14 cellular contexts compared by ENCODE assay signal in genomic region chr14:103388664-103389063, GRCh38. TPM values are rescaled to one million over a fixed set of nuclear protein-coding genes. Genes with fewer than 3 reads are reported as not detected.
DNase-seq lines count a peak whose midpoint lies in the region; ATAC-seq and TF ChIP-seq lines count a peak whose summit lies in the region.
"Had no signal": no experiment of that assay in that cellular context is flagged by ENCODE, and none has a peak within 500 bp of the region (broad histone marks: within the 10 kb centered on the region; RNA-seq: fewer than 3 reads in every experiment).

No MANE protein-coding gene starts in this region.

- no peak overlapping the region for H3K27ac ChIP-seq in hepatocyte

- peak overlapping the region; percentile 98 for H3K4me3 Mint-ChIP-seq in stimulated activated naive CD8-positive, alpha-beta T cell treated with anti-CD3 and anti-CD28 coated beads, Interleukin-15, Interleukin-2, amounts not matched to agents 100 ng/mL and 50 ng/mL, for 24 hours

- no peaks in the 10 kb centered on the region for H3K27me3 ChIP-seq in hepatocyte
- H3K27me3 ChIP-seq: esophagus squamous epithelium had no signal

- H3K36me3 ChIP-seq in hepatocyte (replicated peaks; ENCODE audit: insufficient read depth, low read depth) = no peaks in the 10 kb centered on the region
- H3K36me3 ChIP-seq: esophagus squamous epithelium had no signal

- H3K4me3 ChIP-seq in WI38 (ENCODE audit: low read depth, low read length) (peak overlapping the region; percentile 20; the same call in 1 of the 2 replicates), hepatocyte (no peak overlapping the region)
- H3K4me3 ChIP-seq: HAP-1 had no signal

- H3K4me1 ChIP-seq in hepatocyte (ENCODE audit: insufficient read depth) = peaks cover 27% of the 10 kb centered on the region

- no peak for DNase-seq in stimulated activated naive CD8-positive, alpha-beta T cell treated with anti-CD3 and anti-CD28 coated beads, Interleukin-15, Interleukin-2, amounts not matched to agents 100 U/mL and 50 U/mL, for 24 hours
- DNase-seq in hepatocyte (ENCODE audit: low spot score) (no peak), islet precursor cell (no peak), NCI-H82 treated with DMSO at 0.1 percent for 48 hours (lab: John Stamatoyannopoulos, UW; ENCODE audit: unreplicated experiment) (no peak)
- DNase-seq: activated CD4-positive, CD25-positive, alpha-beta regulatory T cell; esophagus squamous epithelium; NCI-H1092; NCI-H510A; SHP77 treated with DMSO at 0.1 percent for 48 hours had no signal

- no peaks in the 10 kb centered on the region for H3K9me2 ChIP-seq in hepatocyte (replicated peaks; ENCODE audit: insufficient read depth)

- peaks cover 57% of the 10 kb centered on the region for H3K4me1 Mint-ChIP-seq in stimulated activated naive CD8-positive, alpha-beta T cell treated with anti-CD3 and anti-CD28 coated beads, Interleukin-15, Interleukin-2, amounts not matched to agents 100 ng/mL and 50 ng/mL, for 24 hours (ENCODE audit: low read depth)

- peak overlapping the region; percentile 65 for H3K27ac Mint-ChIP-seq in stimulated activated naive CD8-positive, alpha-beta T cell treated with anti-CD3 and anti-CD28 coated beads, Interleukin-15, Interleukin-2, amounts not matched to agents 100 ng/mL and 50 ng/mL, for 24 hours

- H4K20me1 ChIP-seq in hepatocyte (ENCODE audit: insufficient read depth, poor library complexity, severe bottlenecking) = peaks cover 71% of the 10 kb centered on the region

- peaks cover 81% of the 10 kb centered on the region for H3K79me2 ChIP-seq in hepatocyte

- TF ChIP-seq CTCF in WI38 (IDR thresholded peaks at IDR 0.05; ENCODE audit: low read depth, low read length) = no peak
- no peak for TF ChIP-seq CTCF in hepatocyte (IDR thresholded peaks at IDR 0.05; ENCODE audit: poor library complexity)

- no peak for ATAC-seq in stimulated activated naive CD8-positive, alpha-beta T cell treated with anti-CD3 and anti-CD28 coated beads, Interleukin-15, Interleukin-2, amounts not matched to agents 100 U/mL and 50 U/mL, for 24 hours
- no peak for ATAC-seq in activated CD4-positive, CD25-positive, alpha-beta regulatory T cell treated with anti-CD3 and anti-CD28 coated beads, Interleukin-2, amount 50 U/mL, for 24 hours
- ATAC-seq in HG02610 (IDR thresholded peaks at IDR 0.05; ENCODE audit: unreplicated experiment) = no peak

- no peaks in the 10 kb centered on the region for H3K9me3 ChIP-seq in hepatocyte (ENCODE audit: low read depth)
- H3K9me3 ChIP-seq: esophagus squamous epithelium, HAP-1 had no signal

- no peaks in the 10 kb centered on the region for H3K9me3 Mint-ChIP-seq in stimulated activated naive CD8-positive, alpha-beta T cell treated with anti-CD3 and anti-CD28 coated beads, Interleukin-15, Interleukin-2, amounts not matched to agents 100 ng/mL and 50 ng/mL, for 24 hours

- 96% methylated on average over 1 of the region's 1 CpG for WGBS in hepatocyte (ENCODE audit: low lambda C conversion rate, missing lambda C conversion rate)

- no peak overlapping the region for H2AFZ ChIP-seq in hepatocyte

- H3K27me3 Mint-ChIP-seq in stimulated activated naive CD8-positive, alpha-beta T cell treated with anti-CD3 and anti-CD28 coated beads, Interleukin-15, Interleukin-2, amounts not matched to agents 100 ng/mL and 50 ng/mL, for 24 hours = no peaks in the 10 kb centered on the region

- peak overlapping the region; percentile 91 for H3K4me2 ChIP-seq in hepatocyte

- H3K36me3 Mint-ChIP-seq in stimulated activated naive CD8-positive, alpha-beta T cell treated with anti-CD3 and anti-CD28 coated beads, Interleukin-15, Interleukin-2, amounts not matched to agents 100 ng/mL and 50 ng/mL, for 24 hours (ENCODE audit: low read depth) = peaks cover 5% of the 10 kb centered on the region

RNA-seq across cellular contexts. Expression of gene MARK3, which starts 3.4 kb away (rescaled TPM):
- total RNA-seq in hepatocyte = 59.2 and 71.7 TPM in 2 replicates
- polyA plus RNA-seq in hepatocyte = 56.3 and 76.7 TPM in 2 replicates

RNA-seq across cellular contexts. Expression of gene EIF5, which starts 54.6 kb away (rescaled TPM):
- total RNA-seq in hepatocyte = 151 and 161 TPM in 2 replicates
- 331 and 355 TPM in 2 replicates for polyA plus RNA-seq in hepatocyte
